Comparison of ENCODE assay signal across 1 cellular context in genomic region chr9:35603986-35604577, GRCh38.
TF ChIP-seq lines count a peak whose summit lies in the region.

No MANE protein-coding gene starts in this region.

TF ChIP-seq in HepG2, 621 proteins besides CTCF, POLR2A, EP300 and RAD21 (continued from another document):
- TF ChIP-seq SOX5 (CRISPR knock-in tag; IDR thresholded peaks at IDR 0.05; ENCODE audit: borderline replicate concordance) (0 out of 2 replicates have a peak, but pooled peaks have one; percentile 9), ARID5B (CRISPR knock-in tag; IDR thresholded peaks at IDR 0.05) (no peak; the same call in 1 of the 2 replicates), ZNF333 (CRISPR knock-in tag; IDR thresholded peaks at IDR 0.05; ENCODE audit: borderline replicate concordance) (0 out of 2 replicates have a peak, but pooled peaks have one; percentile 28), ZNF703 (CRISPR knock-in tag; IDR thresholded peaks at IDR 0.05; ENCODE audit: borderline replicate concordance) (no peak), ZNF772 (CRISPR knock-in tag; IDR thresholded peaks at IDR 0.05) (peak; percentile 42; the same call in 1 of the 2 replicates), SIX4 (CRISPR knock-in tag; IDR thresholded peaks at IDR 0.05) (peak; percentile 76; the same call in 1 of the 2 replicates), MTF2 (CRISPR knock-in tag; IDR thresholded peaks at IDR 0.05; ENCODE audit: borderline replicate concordance) (peak; percentile 90; the same call in 1 of the 2 replicates), ETV5 (CRISPR knock-in tag; IDR thresholded peaks at IDR 0.05; ENCODE audit: borderline replicate concordance) (peak; percentile 78; the same call in 1 of the 2 replicates), ZNF784 (CRISPR knock-in tag; IDR thresholded peaks at IDR 0.05; ENCODE audit: borderline replicate concordance) (peak; percentile 93; the same call in 1 of the 2 replicates), KAT7 (CRISPR knock-in tag; IDR thresholded peaks at IDR 0.05; ENCODE audit: borderline replicate concordance) (peak; percentile 79; the same call in 1 of the 2 replicates), ZNF430 (CRISPR knock-in tag; IDR thresholded peaks at IDR 0.05) (no peak), ZNF543 (CRISPR knock-in tag; IDR thresholded peaks at IDR 0.05) (peak; percentile 58; the same call in 1 of the 2 replicates), ZBTB42 (CRISPR knock-in tag; IDR thresholded peaks at IDR 0.05) (no peak)
